19 cellular contexts compared by ENCODE assay signal in the genomic region with DNA sequence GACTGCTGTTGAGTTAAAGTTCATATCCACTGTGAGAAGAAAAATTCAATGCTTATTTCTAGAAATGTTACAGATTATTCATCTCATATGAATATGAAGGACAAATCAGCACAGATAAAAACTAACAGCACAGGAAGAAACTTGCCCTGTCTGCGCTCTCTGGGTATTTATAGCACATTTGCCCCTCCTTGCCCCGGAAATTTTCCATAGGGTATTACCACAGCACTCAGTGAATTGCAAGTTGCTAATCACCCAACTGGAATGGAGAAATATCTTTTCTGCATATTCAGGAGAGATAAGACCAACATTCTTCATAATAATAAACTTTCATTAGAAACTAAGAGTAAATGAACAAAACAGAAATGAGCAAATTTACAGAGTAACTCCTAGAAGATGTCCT.
DNase-seq lines count a peak whose midpoint lies in the region; ATAC-seq and TF ChIP-seq lines count a peak whose summit lies in the region.
"Had no signal": no experiment of that assay in that cellular context is flagged by ENCODE, and none has a peak within 500 bp of the region (broad histone marks: within the 10 kb centered on the region; RNA-seq: fewer than 3 reads in every experiment).

No MANE protein-coding gene starts in this region.

- dilution Hi-C loops in mammary epithelial cell (cut with HindIII; ENCODE audit: low sequenced_read_pairs), result no loop called here

- H3K27me3 ChIP-seq in mammary epithelial cell (ENCODE audit: insufficient read depth, low read length), result no peaks in the 10 kb centered on the region
- no peaks in the 10 kb centered on the region for H3K27me3 ChIP-seq in breast epithelium
- no peaks in the 10 kb centered on the region for H3K27me3 ChIP-seq in foreskin keratinocyte
- no peaks in the 10 kb centered on the region for H3K27me3 ChIP-seq in A673 (replicated peaks; ENCODE audit: insufficient read depth, low read depth, low read length, poor library complexity)
- H3K27me3 ChIP-seq in CD4-positive, alpha-beta T cell (ENCODE audit: control insufficient read depth, insufficient read depth, low read length), result no peaks in the 10 kb centered on the region

- BruUV-seq in mammary epithelial cell (replicated peaks; lab: Mats Ljungman, UMichigan), result no TSS peak
- BruUV-seq in A673 (replicated peaks; lab: Mats Ljungman, UMichigan), result no TSS peak

- in situ Hi-C loops in mammary epithelial cell (cut with MboI; ENCODE audit: low sequenced_read_pairs in 2 of 2), result no loop called here

- peak overlapping the region; percentile 26 for H3K27ac ChIP-seq in mammary epithelial cell (ENCODE audit: insufficient read depth, low read depth, low read length)
- no peak overlapping the region for H3K27ac ChIP-seq in breast epithelium
- H3K27ac ChIP-seq in foreskin keratinocyte, result peak overlapping the region; percentile 71
- no peak overlapping the region for H3K27ac ChIP-seq in A673 (ENCODE audit: low read depth, low read length, poor library complexity, severe bottlenecking)
- no peak overlapping the region for H3K27ac ChIP-seq in CD4-positive, alpha-beta T cell (ENCODE audit: low read depth, low read length)

- H3K4me1 Mint-ChIP-seq in CD4-positive, alpha-beta T cell (ENCODE audit: low read depth), result no peaks in the 10 kb centered on the region

- H4K20me1 ChIP-seq in mammary epithelial cell (ENCODE audit: insufficient read depth, low read length), result no peaks in the 10 kb centered on the region

- ATAC-seq in foreskin keratinocyte, result peak; percentile 33
- no peak for ATAC-seq in HG03565 (IDR thresholded peaks at IDR 0.05; ENCODE audit: unreplicated experiment)
- ATAC-seq in CD4-positive, alpha-beta T cell (ENCODE audit: poor library complexity), result no peak

- peak overlapping the region; percentile 45 for H3K4me2 ChIP-seq in mammary epithelial cell (ENCODE audit: insufficient read depth, low read depth, low read length)

- intact Hi-C loops in mammary epithelial cell (cut with micrococcal nuclease) (no loop called here), breast epithelium (cut with DNase I; ENCODE audit: low total_unique reads) (no loop called here), A673 (cut with micrococcal nuclease; ENCODE audit: unreplicated experiment) (no loop called here)
- intact Hi-C loops in CD4-positive, alpha-beta T cell (cut with DNase I, micrococcal nuclease), result no loop called here

- peaks cover 32% of the 10 kb centered on the region for H3K27me3 Mint-ChIP-seq in CD4-positive, alpha-beta T cell

- no peaks in the 10 kb centered on the region for H3K79me2 ChIP-seq in mammary epithelial cell (ENCODE audit: insufficient read depth, low read length)

- H3K36me3 ChIP-seq in mammary epithelial cell (ENCODE audit: insufficient read depth, low read length) (no peaks in the 10 kb centered on the region), breast epithelium (no peaks in the 10 kb centered on the region), A673 (ENCODE audit: insufficient read depth, low read length, poor library complexity, severe bottlenecking) (no peaks in the 10 kb centered on the region)
- H3K36me3 ChIP-seq: HAP-1 had no signal

- no peak for TF ChIP-seq CTCF in mammary epithelial cell (conservative IDR thresholded peaks at IDR 0.05 in 1 of 2, IDR thresholded peaks at IDR 0.05 in 1 of 2; ENCODE audit: extremely low read depth in 1 of 2, insufficient read depth in 1 of 2, low read depth in 1 of 2, low read length in 2 of 2)
- TF ChIP-seq CTCF in breast epithelium (IDR thresholded peaks at IDR 0.05), result no peak
- TF ChIP-seq CTCF in choroid plexus epithelial cell (conservative IDR thresholded peaks at IDR 0.05; ENCODE audit: low read depth, low read length), result no peak
- TF ChIP-seq CTCF in foreskin keratinocyte (conservative IDR thresholded peaks at IDR 0.05), result peak; percentile 2
- TF ChIP-seq CTCF in A673 (conservative IDR thresholded peaks at IDR 0.05; ENCODE audit: low read depth, low read length), result no peak
- no peak for TF ChIP-seq CTCF in CD4-positive, alpha-beta T cell (IDR thresholded peaks at IDR 0.05)

- no peak overlapping the region for H2AFZ ChIP-seq in mammary epithelial cell (ENCODE audit: low read depth, low read length)

- H3K9me3 ChIP-seq in mammary epithelial cell (replicated peaks; ENCODE audit: insufficient read depth, low read length), result no peaks in the 10 kb centered on the region
- no peaks in the 10 kb centered on the region for H3K9me3 ChIP-seq in breast epithelium
- no peaks in the 10 kb centered on the region for H3K9me3 ChIP-seq in A673 (ENCODE audit: low read depth, low read length, poor library complexity, severe bottlenecking)
- no peaks in the 10 kb centered on the region for H3K9me3 ChIP-seq in CD4-positive, alpha-beta T cell (ENCODE audit: control insufficient read depth, low read length)
- H3K9me3 ChIP-seq: HAP-1 had no signal

- DNase-seq in mammary epithelial cell, result peak; percentile 45
- no peak for DNase-seq in breast epithelium (ENCODE audit: low spot score in 2 of 2)
- DNase-seq in choroid plexus epithelial cell (ENCODE audit: low read depth), result peak; percentile 61
- peak; percentile 76 to 89 for DNase-seq in foreskin keratinocyte
- DNase-seq in A673 (ENCODE audit: low spot score), result no peak
- no peak for DNase-seq in CD4-positive, alpha-beta T cell
- no peak for DNase-seq in COLO668 (lab: John Stamatoyannopoulos, UW; ENCODE audit: unreplicated experiment)
- DNase-seq: 8988T, C1 segment of cervical spinal cord, COR-L47, DMS153, Kasumi-1, MM.1S, NCI-H1930, NCI-H69, RPMI8226 had no signal

- no peaks in the 10 kb centered on the region for H3K9me3 Mint-ChIP-seq in CD4-positive, alpha-beta T cell

- H3K36me3 Mint-ChIP-seq in CD4-positive, alpha-beta T cell (ENCODE audit: low read depth), result no peaks in the 10 kb centered on the region
- H3K36me3 Mint-ChIP-seq: IgD-negative memory B cell had no signal

- POLR2A ChIA-PET in A673 (lab: Charles Lee; ENCODE audit: low non-redundant PET), result no interaction called here
- POLR2A ChIA-PET in CD4-positive, alpha-beta T cell (lab: Charles Lee), result no interaction called here

- H3K4me3 ChIP-seq in mammary epithelial cell (replicated peaks in 1 of 3; ENCODE audit: insufficient read depth in 1 of 3, low read depth in 2 of 3, low read length in 3 of 3) (no peak overlapping the region), breast epithelium (no peak overlapping the region), choroid plexus epithelial cell (ENCODE audit: low read depth, low read length) (no peak overlapping the region), A673 (ENCODE audit: low read depth, low read length, poor library complexity, severe bottlenecking) (no peak overlapping the region)
- H3K4me3 ChIP-seq: HAP-1 had no signal

- H3K9ac ChIP-seq in mammary epithelial cell (ENCODE audit: insufficient read depth, low read length), result no peak overlapping the region

- no peak overlapping the region for H3K4me3 Mint-ChIP-seq in CD4-positive, alpha-beta T cell
- H3K4me3 Mint-ChIP-seq: IgD-negative memory B cell had no signal

- H3K27ac Mint-ChIP-seq in CD4-positive, alpha-beta T cell, result no peak overlapping the region
- H3K27ac Mint-ChIP-seq: IgD-negative memory B cell had no signal

- TF ChIP-seq POLR2A in breast epithelium (IDR thresholded peaks at IDR 0.05), result no peak

- peaks cover 34% of the 10 kb centered on the region for H3K4me1 ChIP-seq in mammary epithelial cell (ENCODE audit: insufficient read depth, low read length)
- no peaks in the 10 kb centered on the region for H3K4me1 ChIP-seq in breast epithelium
- peaks cover 31% of the 10 kb centered on the region for H3K4me1 ChIP-seq in foreskin keratinocyte
- H3K4me1 ChIP-seq in A673 (ENCODE audit: insufficient read depth, low read length, poor library complexity, severe bottlenecking), result peaks cover 11% of the 10 kb centered on the region
- H3K4me1 ChIP-seq: HAP-1 had no signal

- 27% methylated on average over 2 of the region's 2 CpGs for WGBS in mammary epithelial cell (ENCODE audit: low coverage, missing lambda C conversion rate)

- CTCF ChIA-PET in mammary epithelial cell (lab: Charles Lee; ENCODE audit: low non-redundant PET), result no interaction called here
- CTCF ChIA-PET in A673 (lab: Charles Lee), result no interaction called here
- CTCF ChIA-PET in CD4-positive, alpha-beta T cell (lab: Charles Lee), result no interaction called here

Comparison
In these comparisons a context has a peak if more than half of its experiments do, and no peak if none do; other contexts are left out.
1. DNase-seq: peak in mammary epithelial cell (single experiment), choroid plexus epithelial cell (single experiment) and foreskin keratinocyte (2 of 2); none in breast epithelium (0 of 2), A673 (single experiment), CD4-positive, alpha-beta T cell (0 of 10) and COLO668 (single experiment).
2. H3K27ac ChIP-seq: peak in mammary epithelial cell (single experiment) and foreskin keratinocyte (single experiment); none in breast epithelium (0 of 2), A673 (single experiment) and CD4-positive, alpha-beta T cell (single experiment).